Comparison of ENCODE assay signal across 4 cellular contexts in the genomic region with DNA sequence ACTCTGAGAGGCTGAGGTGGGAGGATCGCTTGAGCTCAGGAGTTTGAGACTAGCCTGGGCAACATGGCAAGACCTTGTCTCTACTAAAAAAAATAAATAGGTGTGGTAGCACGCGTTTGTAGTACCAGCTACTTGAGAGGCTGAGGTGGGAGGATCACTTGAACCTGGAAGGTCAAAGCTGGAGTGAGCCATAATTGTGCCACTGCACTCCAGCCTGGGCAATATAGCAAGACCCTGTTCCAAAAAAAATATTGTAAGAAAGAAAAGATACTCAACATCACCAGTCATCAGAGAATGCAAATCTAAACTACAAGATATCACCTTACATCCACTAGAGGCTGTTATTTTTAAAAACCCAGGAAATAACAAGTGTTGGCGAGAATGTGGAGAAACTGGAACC.
"Had no signal": no experiment of that assay in that cellular context is flagged by ENCODE, and none has a peak within 500 bp of the region (broad histone marks: within the 10 kb centered on the region; RNA-seq: fewer than 3 reads in every experiment).

No MANE protein-coding gene starts in this region.

- H3K4me3 ChIP-seq: GM23338 had no signal

- ATAC-seq: GM23338 had no signal

- H3K4me3 Mint-ChIP-seq: GM23338, H9 had no signal

- DNase-seq: H9, HCEC 1CT had no signal

- H3K27me3 Mint-ChIP-seq: IgD-negative memory B cell had no signal

- H3K27ac Mint-ChIP-seq: GM23338, H9 had no signal
